9 cellular contexts compared by ENCODE assay signal in genomic region chr18:79681484-79682387, GRCh38. TPM values are rescaled to one million over a fixed set of nuclear protein-coding genes. Genes with fewer than 3 reads are reported as not detected.
DNase-seq lines count a peak whose midpoint lies in the region; ATAC-seq, FAIRE-seq and TF ChIP-seq lines count a peak whose summit lies in the region.
"Had no signal": no experiment of that assay in that cellular context is flagged by ENCODE, and none has a peak within 500 bp of the region (broad histone marks: within the 10 kb centered on the region; RNA-seq: fewer than 3 reads in every experiment).

No MANE protein-coding gene starts in this region.

- DNase-seq in HCT116 (ENCODE audit: low read depth, low spot score), result no peak
- DNase-seq in stimulated activated CD4-positive, alpha-beta T cell treated with anti-CD3 and anti-CD28 coated beads, Interleukin-15, amount 100 ng/mL, for 24 hours, result peak; percentile 80
- DNase-seq in GM12891 (ENCODE audit: insufficient read length, low spot score), result no peak
- no peak for DNase-seq in cortex of kidney (lab: John Stamatoyannopoulos, UW)

- H3K4me3 ChIP-seq in HCT116 (replicated peaks in 1 of 2; ENCODE audit: low read depth in 1 of 2, low read length in 2 of 2) (peak overlapping the region in 1 of 2 experiments; percentile 87; a peak in 3 of 4 replicates), duodenal mucosa (ENCODE audit: low read depth in 1 of 2, low read length in 2 of 2) (peak overlapping the region; percentile 78 to 88)

- POLR2A ChIA-PET in HCT116 (lab: Charles Lee), result no interaction called here

- peaks cover 84% of the 10 kb centered on the region for H3K79me2 ChIP-seq in HCT116 (ENCODE audit: insufficient read depth, low read length)

- RAD21 ChIA-PET in HCT116 (lab: Charles Lee; ENCODE audit: low non-redundant PET in 1 of 2, low total read pairs in 2 of 2, uncharacterized antibody in 2 of 2, unreplicated experiment in 2 of 2), result no interaction called here

- CTCF ChIA-PET in HCT116 (lab: Charles Lee), result no interaction called here

- 0 out of 2 replicates have a peak, but pooled peaks cover 4% of the 10 kb centered on the region for H4K20me1 ChIP-seq in HCT116 (ENCODE audit: insufficient read depth)

- H3K9ac ChIP-seq in HCT116 (ENCODE audit: low read length) (no peak overlapping the region), duodenal mucosa (ENCODE audit: low read depth in 1 of 2, low read length in 2 of 2) (peak overlapping the region in 1 of 2 donors; percentile 54)

- ATAC-seq in HCT116 (no peak), HG02798 (IDR thresholded peaks at IDR 0.05; ENCODE audit: poor library complexity, unreplicated experiment) (no peak), GM18867 (IDR thresholded peaks at IDR 0.05; ENCODE audit: unreplicated experiment) (no peak)

- no peak overlapping the region for H2AFZ ChIP-seq in HCT116 (ENCODE audit: low read depth, low read length, poor library complexity, severe bottlenecking)

- TF ChIP-seq RAD21 in HCT116 (IDR thresholded peaks at IDR 0.05; ENCODE audit: low read depth), result no peak

- TF ChIP-seq POLR2A in HCT116 (IDR thresholded peaks at IDR 0.05; ENCODE audit: borderline replicate concordance, extremely low read depth, insufficient read depth, insufficient read length) (no peak), GM12891 (IDR thresholded peaks at IDR 0.05; ENCODE audit: low read depth, low read length) (no peak)

- no TSS peak for BruUV-seq in HCT116 (replicated peaks; lab: Mats Ljungman, UMichigan)

- H3K4me2 ChIP-seq in HCT116 (ENCODE audit: low read length), result peak overlapping the region; percentile 86

- no peaks in the 10 kb centered on the region for H3K36me3 ChIP-seq in HCT116 (ENCODE audit: control insufficient read depth in 1 of 2, insufficient read depth in 2 of 2, low read length in 2 of 2)
- H3K36me3 ChIP-seq in duodenal mucosa (ENCODE audit: control insufficient read depth in 1 of 2, insufficient read depth in 2 of 2, low read length in 2 of 2), result peaks cover 0 to 17% of the 10 kb centered on the region in 2 donors

- H3K27me3 ChIP-seq in HCT116 (ENCODE audit: insufficient read depth, low read length), result no peaks in the 10 kb centered on the region
- no peaks in the 10 kb centered on the region for H3K27me3 ChIP-seq in duodenal mucosa (ENCODE audit: control insufficient read depth in 1 of 2, insufficient read depth in 2 of 2, low read length in 2 of 2)

- no peaks in the 10 kb centered on the region for H3K9me2 ChIP-seq in HCT116 (ENCODE audit: insufficient read depth)

- H3K9me3 ChIP-seq in HCT116 (ENCODE audit: control insufficient read depth in 1 of 2, insufficient read depth in 1 of 2, low read depth in 1 of 2, low read length in 2 of 2), result no peaks in the 10 kb centered on the region
- H3K9me3 ChIP-seq in duodenal mucosa (ENCODE audit: control insufficient read depth in 1 of 2, low read length in 2 of 2), result no peaks in the 10 kb centered on the region

- H3K27ac ChIP-seq in HCT116 (ENCODE audit: low read depth, low read length) (no peak overlapping the region), VCaP (peak overlapping the region; percentile 93), duodenal mucosa (ENCODE audit: low read depth, low read length) (no peak overlapping the region)

- intact Hi-C loops in HCT116 (cut with micrococcal nuclease), result no loop called here

- TF ChIP-seq CTCF in HCT116 (IDR thresholded peaks at IDR 0.05 in 2 of 3, conservative IDR thresholded peaks at IDR 0.05 in 1 of 3; ENCODE audit: borderline replicate concordance in 1 of 3, insufficient read depth in 1 of 3, low read depth in 2 of 3, low read length in 2 of 3) (no peak), VCaP (conservative IDR thresholded peaks at IDR 0.05) (no peak)

- no peak for FAIRE-seq in GM12891 (lab: Jason Lieb, UNC)
- FAIRE-seq: islet of Langerhans had no signal

- peaks cover 11 to 21% of the 10 kb centered on the region in 2 experiments; a peak in 3 of 4 replicates for H3K4me1 ChIP-seq in HCT116 (ENCODE audit: control insufficient read depth in 1 of 2, insufficient read depth in 2 of 2, low read length in 2 of 2)
- H3K4me1 ChIP-seq in duodenal mucosa (ENCODE audit: control insufficient read depth in 1 of 2, insufficient read depth in 2 of 2, low read length in 2 of 2), result peaks cover 30% of the 10 kb centered on the region in 2 donors

TF ChIP-seq in HCT116, 20 proteins besides CTCF, POLR2A, EP300 and RAD21:
- no peak for TF ChIP-seq ZFX (IDR thresholded peaks at IDR 0.05)
- TF ChIP-seq MAX (IDR thresholded peaks at IDR 0.05), result no peak
- TF ChIP-seq EZH2phosphoT487 (IDR thresholded peaks at IDR 0.05; ENCODE audit: borderline replicate concordance), result no peak
- TF ChIP-seq REST (IDR thresholded peaks at IDR 0.05; ENCODE audit: low read depth), result no peak

TF ChIP-seq in GM12891, 5 proteins besides CTCF, POLR2A, EP300 and RAD21:
- TF ChIP-seq POU2F2 (IDR thresholded peaks at IDR 0.05; ENCODE audit: low read depth, low read length) (no peak), POLR2AphosphoS5 (IDR thresholded peaks at IDR 0.05; ENCODE audit: low read depth, low read length) (no peak), SPI1 (IDR thresholded peaks at IDR 0.05; ENCODE audit: low read depth, low read length) (no peak), PAX5 (IDR thresholded peaks at IDR 0.05; ENCODE audit: insufficient read depth, low read length, severe bottlenecking) (no peak), TAF1 (IDR thresholded peaks at IDR 0.05; ENCODE audit: low read depth, low read length) (no peak)

RNA-seq across cellular contexts. Expression of gene CTDP1, which starts 2.1 kb away (rescaled TPM):
- total RNA-seq in HCT116 (2021; ENCODE audit: unreplicated experiment), result 24.9 TPM
- 14.8 and 17.3 TPM in 2 replicates for polyA plus RNA-seq in HCT116 (2012)
- 11.3 TPM for polyA plus RNA-seq in GM12891 (2012; ENCODE audit: low read depth, missing spikeins)
